ENCODE assay signal across 9 cellular contexts in the genomic region with DNA sequence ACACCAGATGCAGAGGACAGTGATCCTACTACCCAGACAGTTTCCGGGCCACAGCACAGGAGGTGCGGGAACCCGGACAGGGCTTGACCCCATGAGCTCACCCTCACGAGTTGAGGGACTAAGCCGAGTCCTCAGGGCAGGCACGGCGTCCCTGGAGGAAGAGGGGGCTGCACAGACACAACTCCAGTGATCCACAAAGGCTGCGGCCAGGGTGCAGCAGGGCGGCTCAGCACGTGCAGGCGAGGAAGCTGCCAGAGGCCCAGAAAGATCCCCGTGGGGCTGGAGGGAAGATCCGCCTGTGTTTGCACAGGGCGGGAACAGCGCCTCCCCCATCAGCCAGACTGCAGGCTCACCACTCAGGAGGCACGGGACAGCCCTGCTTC. TPM values are rescaled to one million over a fixed set of nuclear protein-coding genes. Genes with fewer than 3 reads are reported as not detected.
A peak's percentile ranks its signal among the peaks of the same experiment; 100 is the strongest.
DNase-seq lines count a peak whose midpoint lies in the region; ATAC-seq lines count a peak whose summit lies in the region.
"Had no signal": no experiment of that assay in that cellular context is flagged by ENCODE, and none has a peak within 500 bp of the region (broad histone marks: within the 10 kb centered on the region; RNA-seq: fewer than 3 reads in every experiment).

No MANE protein-coding gene starts in this region.

- H3K9me2 ChIP-seq in GM23248 (ENCODE audit: insufficient read depth), result no peaks in the 10 kb centered on the region

- no peaks in the 10 kb centered on the region for H3K9me3 ChIP-seq in GM23248 (ENCODE audit: low read depth)
- no peaks in the 10 kb centered on the region for H3K9me3 ChIP-seq in T-helper 17 cell (ENCODE audit: control insufficient read depth, low read length, poor library complexity, severe bottlenecking)

- H3K36me3 Mint-ChIP-seq in T-helper 17 cell (ENCODE audit: low read depth), result peaks cover 14% of the 10 kb centered on the region

- WGBS in GM23248 (ENCODE audit: low coverage in 1 of 2, low lambda C conversion rate in 2 of 2, missing lambda C conversion rate in 2 of 2), 2 experiments, result 58 to 67% methylated on average over 16 of the region's 16 CpGs

- H3K4me1 ChIP-seq in GM23248 (ENCODE audit: insufficient read depth) (peaks cover 36% of the 10 kb centered on the region), rectal smooth muscle tissue (ENCODE audit: control insufficient read depth, insufficient read depth, low read length) (peaks cover 8% of the 10 kb centered on the region)

- DNase-seq in GM23248, result no peak
- no peak for DNase-seq in T-helper 17 cell
- DNase-seq in foreskin melanocyte, result peak; percentile 56
- no peak for DNase-seq in GM03348 (ENCODE audit: low spot score)
- DNase-seq in stimulated activated naive CD4-positive, alpha-beta T cell treated with Interleukin-2 at 50 U/mL for 16 hours (lab: John Stamatoyannopoulos, UW), result no peak
- no peak for DNase-seq in hepatic stellate cell (ENCODE audit: low spot score)

- H4K20me1 ChIP-seq in GM23248 (ENCODE audit: insufficient read depth), result no peaks in the 10 kb centered on the region

- in situ Hi-C loops in GM23248 (cut with MboI), result loop anchor here (10.0 to 25.0 kb wide), 2 partner anchors 803 to 1190 kb away; no protein-coding TSS in a partner anchor

- peak overlapping the region; percentile 77 for H2AFZ ChIP-seq in GM23248

- no peak overlapping the region for H3K27ac Mint-ChIP-seq in T-helper 17 cell

- peak overlapping the region; percentile 73 for H3K4me3 ChIP-seq in GM23248
- peak overlapping the region; percentile 33 for H3K4me3 ChIP-seq in rectal smooth muscle tissue (ENCODE audit: low read length)

- H3K27me3 Mint-ChIP-seq in T-helper 17 cell, result peaks cover 81% of the 10 kb centered on the region

- peaks cover 18% of the 10 kb centered on the region for H3K4me1 Mint-ChIP-seq in T-helper 17 cell

- no peaks in the 10 kb centered on the region for H3K79me2 ChIP-seq in GM23248 (ENCODE audit: insufficient read depth)

- peaks cover 21% of the 10 kb centered on the region for H3F3A ChIP-seq in GM23248 (ENCODE audit: insufficient read depth)

- H3K4me3 Mint-ChIP-seq in T-helper 17 cell, result peak overlapping the region; percentile 88

- ATAC-seq in T-helper 17 cell, result no peak
- no peak for ATAC-seq in HG03097 (IDR thresholded peaks at IDR 0.05; ENCODE audit: low FRiP score, unreplicated experiment)

- H3K9ac ChIP-seq in GM23248 (peak overlapping the region; percentile 86), rectal smooth muscle tissue (ENCODE audit: low read length) (no peak overlapping the region)

- peak overlapping the region; percentile 80 for H3K4me2 ChIP-seq in GM23248 (ENCODE audit: unreplicated experiment)

- H3K36me3 ChIP-seq in GM23248 (ENCODE audit: low read depth), result no peaks in the 10 kb centered on the region
- no peaks in the 10 kb centered on the region for H3K36me3 ChIP-seq in rectal smooth muscle tissue (ENCODE audit: control insufficient read depth, insufficient read depth, low read length)

- H3K27ac ChIP-seq in GM23248 (peak overlapping the region; percentile 91), rectal smooth muscle tissue (ENCODE audit: low read depth, low read length) (no peak overlapping the region)

- H3K27me3 ChIP-seq in GM23248 (replicated peaks; ENCODE audit: insufficient read depth), result no peaks in the 10 kb centered on the region
- no peaks in the 10 kb centered on the region for H3K27me3 ChIP-seq in rectal smooth muscle tissue (ENCODE audit: control insufficient read depth, insufficient read depth, low read length)

RNA-seq across cellular contexts. Expression of a gene that starts 45.9 kb away (rescaled TPM):
- total RNA-seq in GM23248 (2014; rRNA removed; shearing (Covaris generic)), result not detected in 2 replicates
- not detected in 2 replicates for polyA plus RNA-seq in GM23248 (2016; fragmentation: Nextera tagmentation; extraction: Ambion mirVana)
- not detected for total RNA-seq in T-helper 17 cell
- total RNA-seq: SK-MEL-5 had no signal
